Comparison of ENCODE assay signal across 18 cellular contexts in the genomic region with DNA sequence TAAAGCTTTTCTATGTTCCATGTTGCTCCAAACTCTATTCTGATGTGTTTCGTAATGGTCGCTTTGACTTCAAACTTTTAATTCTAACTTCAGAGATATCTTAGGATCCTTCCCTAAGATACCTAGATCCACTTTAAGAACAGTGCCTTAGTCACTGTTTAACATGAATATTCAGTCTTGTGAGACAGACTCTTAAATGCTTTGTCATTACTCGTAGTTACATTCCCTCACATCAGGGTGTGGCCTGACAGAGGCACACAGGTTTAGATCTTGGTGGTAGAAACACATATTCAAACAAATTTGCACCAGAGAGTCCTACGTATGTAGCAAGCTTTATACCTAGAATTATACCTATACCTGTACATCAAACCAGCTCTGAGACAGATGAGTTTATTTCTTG.
"Had no signal": no experiment of that assay in that cellular context is flagged by ENCODE, and none has a peak within 500 bp of the region (broad histone marks: within the 10 kb centered on the region; RNA-seq: fewer than 3 reads in every experiment).

No MANE protein-coding gene starts in this region.

- H3K27ac ChIP-seq: RWPE1 had no signal

- H3K9me3 ChIP-seq: MG63 had no signal

- DNase-seq: KBM-7, MG63, NCI-H1092 treated with DMSO at 0.1 percent for 48 hours, NCI-H1436, NCI-H187, NCI-H2029, NCI-H2081 treated with DMSO at 0.1 percent for 48 hours, NCI-H2171, NCI-H226, NCI-H446, NCI-H510A, NCI-H524 treated with DMSO at 0.1 percent for 48 hours, NCI-H69, NCI-H774, SHP77 had no signal

- H3K4me3 ChIP-seq: MG63 had no signal

- ATAC-seq: Panc1, SK-N-SH treated with all-trans-retinoic acid at 6 μM for 48 hours had no signal

- H3K36me3 ChIP-seq: MG63 had no signal

- H3K27me3 ChIP-seq: MG63 had no signal
